23 cellular contexts compared by ENCODE assay signal in the genomic region with DNA sequence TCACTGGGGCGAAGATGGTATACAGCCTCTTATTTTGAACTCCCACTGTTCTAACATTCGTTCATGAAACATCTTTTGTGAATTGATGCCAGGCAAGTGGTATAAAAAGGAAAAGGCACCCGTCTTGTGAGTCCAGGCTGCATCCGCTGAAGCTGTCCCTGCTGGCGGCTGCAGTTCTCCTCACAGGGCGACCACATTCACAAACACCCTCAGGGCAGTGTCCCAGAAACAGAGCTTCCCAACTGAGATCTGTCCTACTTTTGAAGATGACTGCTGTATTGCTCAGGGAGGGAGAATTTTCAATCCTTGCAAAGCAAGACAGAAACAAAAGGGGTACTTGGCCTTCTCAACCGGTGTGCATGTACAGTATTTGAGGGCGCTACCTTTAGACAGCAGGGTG.
DNase-seq lines count a peak whose midpoint lies in the region; ATAC-seq lines count a peak whose summit lies in the region.
"Had no signal": no experiment of that assay in that cellular context is flagged by ENCODE, and none has a peak within 500 bp of the region (broad histone marks: within the 10 kb centered on the region; RNA-seq: fewer than 3 reads in every experiment).

No MANE protein-coding gene starts in this region.

- ATAC-seq in left lobe of liver (no peak), HG02798 (IDR thresholded peaks at IDR 0.05; ENCODE audit: poor library complexity, unreplicated experiment) (no peak), HG03520 (IDR thresholded peaks at IDR 0.05; ENCODE audit: unreplicated experiment) (no peak)
- ATAC-seq: GM12878, HepG2, Panc1 had no signal

- no peak overlapping the region for H3K4ac ChIP-seq in trophoblast cell (ENCODE audit: low read depth, low read length)

- H3K27me3 ChIP-seq in trophoblast cell (ENCODE audit: insufficient read depth, low read length): no peaks in the 10 kb centered on the region

- H2BK120ac ChIP-seq in trophoblast cell (ENCODE audit: insufficient read depth, low read length, poor library complexity): peak overlapping the region; percentile 9

- H3K4me1 ChIP-seq in trophoblast cell (ENCODE audit: control insufficient read depth in 1 of 2, insufficient read depth in 2 of 2, low read length in 2 of 2): peaks cover 40 to 58% of the 10 kb centered on the region in 2 experiments
- H3K4me1 ChIP-seq: HAP-1 had no signal

- peak; percentile 96 for DNase-seq in G401 (ENCODE audit: low spot score)
- DNase-seq in cerebellar cortex (ENCODE audit: low spot score): peak; percentile 94
- peak; percentile 14 for DNase-seq in left lobe of liver (ENCODE audit: low spot score)
- DNase-seq in trophoblast cell: no peak
- no peak for DNase-seq in NCI-H82 (lab: John Stamatoyannopoulos, UW)
- DNase-seq in NCI-H2227 treated with DMSO at 0.1 percent for 48 hours (lab: John Stamatoyannopoulos, UW): no peak
- DNase-seq: DMS53, GDM1, GOT3, Karpas-422, NCI-H1092 treated with DMSO at 0.1 percent for 48 hours, NCI-H1436, NCI-H1930, NCI-H446 treated with DMSO at 0.1 percent for 48 hours, NCI-H526, SHP77 had no signal

- no peak overlapping the region for H3K27ac ChIP-seq in trophoblast cell (ENCODE audit: low read depth, low read length)
- H3K27ac ChIP-seq: RWPE1 had no signal

- H2BK5ac ChIP-seq in trophoblast cell (ENCODE audit: low read depth, low read length, poor library complexity): peak overlapping the region; percentile 33

- no peak overlapping the region for H3K18ac ChIP-seq in trophoblast cell (ENCODE audit: low read length)

- in situ Hi-C loops in G401 (cut with HindIII; ENCODE audit: low sequenced_read_pairs): no loop called here

- H3K4me2 ChIP-seq in trophoblast cell (ENCODE audit: low read length): no peak overlapping the region

- no peak overlapping the region for H4K8ac ChIP-seq in trophoblast cell (ENCODE audit: low read depth, low read length)

- no peak overlapping the region for H3K14ac ChIP-seq in trophoblast cell (ENCODE audit: low read length)

- H3K79me1 ChIP-seq in trophoblast cell (ENCODE audit: low read length): peaks cover 39% of the 10 kb centered on the region

- H3K36me3 ChIP-seq in trophoblast cell (ENCODE audit: control insufficient read depth in 1 of 2, insufficient read depth in 2 of 2, low read length in 2 of 2): no peaks in the 10 kb centered on the region
- H3K36me3 ChIP-seq: HAP-1 had no signal

- no CpG with 5 or more reads among the region's 8 CpGs for WGBS in trophoblast cell (ENCODE audit: extremely low coverage, insufficient coverage, insufficient read length)

- peak overlapping the region; percentile 77 for H4K91ac ChIP-seq in trophoblast cell (ENCODE audit: low read depth, low read length)

- peak overlapping the region; percentile 62 for H2BK12ac ChIP-seq in trophoblast cell (ENCODE audit: low read length)

- no peak overlapping the region for H4K12ac ChIP-seq in trophoblast cell (ENCODE audit: low read depth, low read length)

- H3K23ac ChIP-seq in trophoblast cell (ENCODE audit: low read length): no peak overlapping the region

- peaks cover 2% of the 10 kb centered on the region for H3K9me3 ChIP-seq in trophoblast cell (ENCODE audit: insufficient read depth, low read depth, low read length)
- H3K9me3 ChIP-seq: HAP-1 had no signal

- peaks cover 2% of the 10 kb centered on the region for H3K79me2 ChIP-seq in trophoblast cell (ENCODE audit: control insufficient read depth, insufficient read depth, low read length, poor library complexity)

- no peak overlapping the region for H3K4me3 ChIP-seq in trophoblast cell (ENCODE audit: low read depth, low read length)
- H3K4me3 ChIP-seq: GM12878, HAP-1 had no signal

- H3K9ac ChIP-seq in trophoblast cell (ENCODE audit: low read length): no peak overlapping the region

- no peak overlapping the region for H2AK5ac ChIP-seq in trophoblast cell (ENCODE audit: low read length)

- H2AFZ ChIP-seq in trophoblast cell (ENCODE audit: insufficient read depth, low read length, poor library complexity): no peak overlapping the region

Comparison
In these comparisons a context has a peak if more than half of its experiments do, and no peak if none do; other contexts are left out.
1. DNase-seq: peak in G401 (single experiment), cerebellar cortex (single experiment) and left lobe of liver (single experiment); none in trophoblast cell (0 of 2), NCI-H82 (single experiment) and NCI-H2227 treated with DMSO at 0.1 percent for 48 hours (single experiment).